In the genomic region with DNA sequence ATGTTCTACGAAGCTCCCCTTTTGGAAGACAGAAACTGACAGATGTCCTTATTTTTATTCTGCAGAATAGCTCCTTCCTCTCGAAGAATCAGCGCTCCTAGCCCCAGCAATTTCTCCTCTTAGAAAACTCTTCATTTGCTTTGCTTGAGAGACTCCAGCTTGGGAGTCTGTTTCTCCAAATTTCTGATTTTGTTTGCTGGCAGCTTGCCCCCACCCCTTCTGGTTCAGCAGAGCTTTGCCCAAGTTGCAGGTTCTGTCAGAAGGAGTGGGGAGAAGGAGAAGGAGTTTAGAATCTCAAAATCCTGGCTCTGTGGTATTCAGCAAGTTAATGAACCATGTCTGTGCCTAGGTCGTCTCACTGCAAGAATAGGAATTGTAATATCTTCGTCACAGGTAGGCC, we compare ENCODE assay signal across 22 cellular contexts.
DNase-seq lines count a peak whose midpoint lies in the region; ATAC-seq, FAIRE-seq and TF ChIP-seq lines count a peak whose summit lies in the region.
"Had no signal": no experiment of that assay in that cellular context is flagged by ENCODE, and none has a peak within 500 bp of the region (broad histone marks: within the 10 kb centered on the region; RNA-seq: fewer than 3 reads in every experiment).

No MANE protein-coding gene starts in this region.

- no peak overlapping the region for H2BK120ac ChIP-seq in mesendoderm (ENCODE audit: low read depth, low read length)

- no peak overlapping the region for H3K4me3 Mint-ChIP-seq in activated CD4-positive, alpha-beta T cell treated with anti-CD3 and anti-CD28 coated beads, Interleukin-2, amount 10 ng/mL, durations not matched to agents 7 days and 5 days
- H3K4me3 Mint-ChIP-seq in activated CD4-positive, alpha-beta T cell treated with anti-CD3 and anti-CD28 coated beads, Interleukin-2, amount 10 ng/mL, durations not matched to agents 24 days and 14 days, result no peak overlapping the region
- H3K4me3 Mint-ChIP-seq: CD4-positive, alpha-beta memory T cell had no signal

- no peaks in the 10 kb centered on the region for H3K9me3 Mint-ChIP-seq in activated CD4-positive, alpha-beta T cell treated with anti-CD3 and anti-CD28 coated beads, Interleukin-2, amount 10 ng/mL, durations not matched to agents 7 days and 5 days
- no peaks in the 10 kb centered on the region for H3K9me3 Mint-ChIP-seq in activated CD4-positive, alpha-beta T cell treated with anti-CD3 and anti-CD28 coated beads, Interleukin-2, amount 10 ng/mL, durations not matched to agents 24 days and 14 days
- H3K9me3 Mint-ChIP-seq: CD4-positive, alpha-beta memory T cell had no signal

- RAD21 ChIA-PET in GM12878 (lab: Charles Lee; ENCODE audit: unreplicated experiment), result interaction anchor here (1.1 kb wide), 1 partner anchor 16 kb away, joined by 5 read pairs; no protein-coding TSS in a partner anchor

- H3K27ac Mint-ChIP-seq in activated CD4-positive, alpha-beta T cell treated with anti-CD3 and anti-CD28 coated beads, Interleukin-2, amount 10 ng/mL, durations not matched to agents 7 days and 5 days, result peak overlapping the region; percentile 14
- H3K27ac Mint-ChIP-seq in activated CD4-positive, alpha-beta T cell treated with anti-CD3 and anti-CD28 coated beads, Interleukin-2, amount 10 ng/mL, durations not matched to agents 24 days and 14 days, result no peak overlapping the region

- CTCF ChIA-PET in activated CD4-positive, alpha-beta T cell treated with anti-CD3 and anti-CD28 coated beads, Interleukin-2, amount 10 ng/mL, durations not matched to agents 7 days and 5 days (lab: Charles Lee), result interaction anchor here (0.7 to 2.0 kb wide), 2 partner anchors 9 to 17 kb away, joined by 3 to 9 read pairs; no protein-coding TSS in a partner anchor
- CTCF ChIA-PET in GM12878 (lab: Yijun Ruan, JAX), result interaction anchor here (0.6 to 3.4 kb wide), 4 partner anchors 8 to 375 kb away, joined by 3 to 12 read pairs (median 4); no protein-coding TSS in a partner anchor

- no peak overlapping the region for H3K56ac ChIP-seq in mesendoderm (ENCODE audit: low read length)

- no peak for TF ChIP-seq CTCF in GM12878 (IDR thresholded peaks at IDR 0.05 in 2 of 3, conservative IDR thresholded peaks at IDR 0.05 in 1 of 3; ENCODE audit: control insufficient read depth in 2 of 3, extremely low read depth in 1 of 3, insufficient read depth in 1 of 3, low read depth in 3 of 3, low read length in 3 of 3)
- TF ChIP-seq CTCF in thyroid gland (IDR thresholded peaks at IDR 0.05), result no peak
- no peak for TF ChIP-seq CTCF in tibial nerve (IDR thresholded peaks at IDR 0.05)

- H3K79me2 ChIP-seq in GM12878 (ENCODE audit: control insufficient read depth, insufficient read depth, low read length) (no peaks in the 10 kb centered on the region; the same call in 1 of the 2 replicates), mesendoderm (ENCODE audit: control insufficient read depth, insufficient read depth, low read length) (no peaks in the 10 kb centered on the region)

- H3K27me3 ChIP-seq in GM12878 (replicated peaks in 1 of 2; ENCODE audit: control insufficient read depth in 2 of 2, insufficient read depth in 2 of 2, low read length in 1 of 2), result no peaks in the 10 kb centered on the region
- no peaks in the 10 kb centered on the region for H3K27me3 ChIP-seq in mesendoderm (ENCODE audit: insufficient read depth, low read length, poor library complexity)
- H3K27me3 ChIP-seq in thyroid gland, result no peaks in the 10 kb centered on the region
- H3K27me3 ChIP-seq in tibial nerve, result no peaks in the 10 kb centered on the region
- no peaks in the 10 kb centered on the region for H3K27me3 ChIP-seq in HAP-1 (ENCODE audit: low read depth)
- H3K27me3 ChIP-seq: BLaER1 had no signal

- H3K9ac ChIP-seq in GM12878 (ENCODE audit: control insufficient read depth, insufficient read depth, low read length) (no peak overlapping the region), mesendoderm (ENCODE audit: low read length) (no peak overlapping the region)
- H3K9ac ChIP-seq: BLaER1, GM23248, SK-N-SH had no signal

- H3K9me3 ChIP-seq in GM12878 (replicated peaks; ENCODE audit: control insufficient read depth, insufficient read depth, low read length) (no peaks in the 10 kb centered on the region), thyroid gland (no peaks in the 10 kb centered on the region), tibial nerve (no peaks in the 10 kb centered on the region), HAP-1 (no peaks in the 10 kb centered on the region)
- H3K9me3 ChIP-seq: A549, BLaER1, SK-N-SH had no signal

- no peaks in the 10 kb centered on the region for H3K79me1 ChIP-seq in mesendoderm (ENCODE audit: low read length)

- H3K4me3 ChIP-seq in GM12878, result no peak overlapping the region
- H3K4me3 ChIP-seq in mesendoderm (ENCODE audit: low read length), result no peak overlapping the region
- H3K4me3 ChIP-seq in thyroid gland (replicated peaks in 1 of 3), result no peak overlapping the region
- H3K4me3 ChIP-seq in tibial nerve, result no peak overlapping the region
- no peak overlapping the region for H3K4me3 ChIP-seq in HAP-1
- H3K4me3 ChIP-seq: A549, BLaER1, GM23248, K562 had no signal

- no peak overlapping the region for H2BK15ac ChIP-seq in mesendoderm (replicated peaks; ENCODE audit: low read depth)

- FAIRE-seq in GM12878 (lab: Jason Lieb, UNC), result no peak
- FAIRE-seq: A549, G401.6, K562 had no signal

- no peak overlapping the region for H2AK5ac ChIP-seq in mesendoderm (ENCODE audit: low read length)

- SMC1A ChIA-PET in GM12878 (lab: Charles Lee; ENCODE audit: uncharacterized antibody, unreplicated experiment), result interaction anchor here (0.7 to 1.1 kb wide), 3 partner anchors 9 to 29 kb away, joined by 3 read pairs; no protein-coding TSS in a partner anchor

- no peak for ATAC-seq in GM12878
- ATAC-seq in GM19397 (IDR thresholded peaks at IDR 0.05; ENCODE audit: unreplicated experiment), result no peak
- ATAC-seq: A549, K562 had no signal

- H3K36me3 ChIP-seq in GM12878 (ENCODE audit: control insufficient read depth in 2 of 2, insufficient read depth in 2 of 2, low read length in 1 of 2) (no peaks in the 10 kb centered on the region), mesendoderm (ENCODE audit: control insufficient read depth, insufficient read depth, low read length) (no peaks in the 10 kb centered on the region), thyroid gland (no peaks in the 10 kb centered on the region), tibial nerve (no peaks in the 10 kb centered on the region), HAP-1 (replicated peaks) (no peaks in the 10 kb centered on the region)
- H3K36me3 ChIP-seq: BLaER1 had no signal

- peak overlapping the region; percentile 19 for H3K18ac ChIP-seq in mesendoderm (ENCODE audit: low read length)

- no peak for TF ChIP-seq RAD21 in GM12878 (IDR thresholded peaks at IDR 0.05; ENCODE audit: insufficient read depth, low read depth, low read length)

- WGBS in GM12878 (ENCODE audit: insufficient coverage, insufficient replicate concordance, low lambda C conversion rate, missing lambda C conversion rate), result 76% methylated on average over 5 of the region's 5 CpGs
- no CpG with 5 or more reads among the region's 5 CpGs for WGBS in mesendoderm (ENCODE audit: extremely low coverage, insufficient coverage, low lambda C conversion rate)
- WGBS in thyroid gland, 2 donors, result 38 to 40% methylated on average over 5 of the region's 5 CpGs
- WGBS in tibial nerve, 2 donors, result 76 to 77% methylated on average over 5 of the region's 5 CpGs

- intact Hi-C loops in activated CD4-positive, alpha-beta T cell treated with anti-CD3 and anti-CD28 coated beads, Interleukin-2, amount 10 ng/mL, durations not matched to agents 24 days and 14 days (cut with micrococcal nuclease), result no loop called here
- intact Hi-C loops in GM12878 (cut with micrococcal nuclease; ENCODE audit: unreplicated experiment), result no loop called here
- intact Hi-C loops in thyroid gland (cut with DNase I), result no loop called here

- H4K5ac ChIP-seq in mesendoderm (ENCODE audit: low read length), result no peak overlapping the region

- H2AFZ ChIP-seq in GM12878 (ENCODE audit: control insufficient read depth, low read depth, low read length), result no peak overlapping the region
- H2AFZ ChIP-seq: GM23248 had no signal

- no peak for DNase-seq in activated CD4-positive, alpha-beta T cell treated with anti-CD3 and anti-CD28 coated beads, Interleukin-2, amount 10 ng/mL, durations not matched to agents 7 days and 5 days
- no peak for DNase-seq in activated CD4-positive, alpha-beta T cell treated with anti-CD3 and anti-CD28 coated beads, Interleukin-2, amount 10 ng/mL, durations not matched to agents 24 days and 14 days
- DNase-seq in GM12878 (ENCODE audit: low read depth, low spot score) (no peak), mesendoderm (no peak), thyroid gland (peak; percentile 96), tibial nerve (ENCODE audit: low spot score in 2 of 2) (no peak), HAP-1 (ENCODE audit: low spot score in 2 of 2) (no peak)
- DNase-seq: CD4-positive, alpha-beta memory T cell; DND-41; GM23248; NCI-H1105 treated with DMSO at 0.1 percent for 48 hours; NCI-H1694; NCI-H2081 treated with DMSO at 0.1 percent for 48 hours; NCI-H226; NCI-H748 treated with DMSO at 0.1 percent for 48 hours; SHP77 treated with DMSO at 0.1 percent for 48 hours; SK-N-SH had no signal

- no peak overlapping the region for H4K8ac ChIP-seq in mesendoderm (ENCODE audit: low read depth, low read length)

- no peaks in the 10 kb centered on the region for H3K27me3 Mint-ChIP-seq in activated CD4-positive, alpha-beta T cell treated with anti-CD3 and anti-CD28 coated beads, Interleukin-2, amount 10 ng/mL, durations not matched to agents 7 days and 5 days
- H3K27me3 Mint-ChIP-seq in activated CD4-positive, alpha-beta T cell treated with anti-CD3 and anti-CD28 coated beads, Interleukin-2, amount 10 ng/mL, durations not matched to agents 24 days and 14 days, result no peaks in the 10 kb centered on the region
- H3K27me3 Mint-ChIP-seq: CD4-positive, alpha-beta memory T cell had no signal

- no peaks in the 10 kb centered on the region for H3K36me3 Mint-ChIP-seq in activated CD4-positive, alpha-beta T cell treated with anti-CD3 and anti-CD28 coated beads, Interleukin-2, amount 10 ng/mL, durations not matched to agents 7 days and 5 days (ENCODE audit: low read depth)
- H3K36me3 Mint-ChIP-seq in activated CD4-positive, alpha-beta T cell treated with anti-CD3 and anti-CD28 coated beads, Interleukin-2, amount 10 ng/mL, durations not matched to agents 24 days and 14 days (ENCODE audit: low read depth), result no peaks in the 10 kb centered on the region
- H3K36me3 Mint-ChIP-seq: CD4-positive, alpha-beta memory T cell had no signal

- H3K4me2 ChIP-seq in GM12878 (ENCODE audit: control insufficient read depth, insufficient read depth) (no peak overlapping the region), mesendoderm (ENCODE audit: low read length) (no peak overlapping the region)
- H3K4me2 ChIP-seq: A549, BLaER1, SK-N-SH had no signal

- no peak overlapping the region for H3K4ac ChIP-seq in mesendoderm (ENCODE audit: low read depth, low read length)

- H3K4me1 Mint-ChIP-seq in activated CD4-positive, alpha-beta T cell treated with anti-CD3 and anti-CD28 coated beads, Interleukin-2, amount 10 ng/mL, durations not matched to agents 7 days and 5 days, result peaks cover 55% of the 10 kb centered on the region
- H3K4me1 Mint-ChIP-seq in activated CD4-positive, alpha-beta T cell treated with anti-CD3 and anti-CD28 coated beads, Interleukin-2, amount 10 ng/mL, durations not matched to agents 24 days and 14 days, result peaks cover 56% of the 10 kb centered on the region

- TF ChIP-seq POLR2A in GM12878 (IDR thresholded peaks at IDR 0.05; ENCODE audit: low read depth, low read length) (no peak), thyroid gland (IDR thresholded peaks at IDR 0.05) (no peak), tibial nerve (IDR thresholded peaks at IDR 0.05) (no peak)

- H2BK5ac ChIP-seq in mesendoderm (ENCODE audit: low read length), result no peak overlapping the region

- in situ Hi-C loops in GM12878 (cut with MboI), result no loop called here
- in situ Hi-C loops in HAP-1 (cut with MboI; ENCODE audit: low sequenced_read_pairs), result no loop called here

- POLR2A ChIA-PET in activated CD4-positive, alpha-beta T cell treated with anti-CD3 and anti-CD28 coated beads, Interleukin-2, amount 10 ng/mL, durations not matched to agents 7 days and 5 days (lab: Charles Lee), result no interaction called here
- POLR2A ChIA-PET in GM12878 (lab: Charles Lee), result interaction anchor here (0.6 kb wide), 1 partner anchor 20 kb away, joined by 3 read pairs; no protein-coding TSS in a partner anchor

- H4K20me1 ChIP-seq in GM12878 (ENCODE audit: control insufficient read depth, insufficient read depth), result no peaks in the 10 kb centered on the region
- H4K20me1 ChIP-seq: BLaER1 had no signal

- H3K27ac ChIP-seq in GM12878 (ENCODE audit: control insufficient read depth, insufficient read depth) (no peak overlapping the region), mesendoderm (ENCODE audit: low read depth, low read length) (no peak overlapping the region), thyroid gland (peak overlapping the region; percentile 69 to 76 (median 72)), tibial nerve (no peak overlapping the region)
- H3K27ac ChIP-seq: A549, BLaER1, GM23248 had no signal

- no peaks in the 10 kb centered on the region; the same call in 1 of the 2 replicates for H3K4me1 ChIP-seq in GM12878 (ENCODE audit: control insufficient read depth, insufficient read depth, low read length)
- H3K4me1 ChIP-seq in mesendoderm (ENCODE audit: control insufficient read depth, low read depth, low read length), result peaks cover 2% of the 10 kb centered on the region
- peaks cover 51 to 70% of the 10 kb centered on the region in 2 donors for H3K4me1 ChIP-seq in thyroid gland
- peaks cover 0 to 4% (median 0%) of the 10 kb centered on the region in 4 donors for H3K4me1 ChIP-seq in tibial nerve
- peaks cover 5% of the 10 kb centered on the region; the same call in 1 of the 2 replicates for H3K4me1 ChIP-seq in HAP-1

- TF ChIP-seq EP300 in GM12878 (IDR thresholded peaks at IDR 0.05; ENCODE audit: borderline replicate concordance in 1 of 2, control insufficient read depth in 1 of 2, low read depth in 2 of 2, low read length in 2 of 2), result no peak
- no peak for TF ChIP-seq EP300 in tibial nerve (IDR thresholded peaks at IDR 0.05)

- H3K23ac ChIP-seq in mesendoderm (ENCODE audit: low read length), result no peak overlapping the region

- TSS peak; percentile 20 for BruUV-seq in GM12878 (replicated peaks; lab: Mats Ljungman, UMichigan)

Comparison
In these comparisons a context has a peak if more than half of its experiments do, and no peak if none do; other contexts are left out.
1. DNase-seq: peak in thyroid gland (2 of 2); none in activated CD4-positive, alpha-beta T cell treated with anti-CD3 and anti-CD28 coated beads, Interleukin-2, amount 10 ng/mL, durations not matched to agents 7 days and 5 days (single experiment), activated CD4-positive, alpha-beta T cell treated with anti-CD3 and anti-CD28 coated beads, Interleukin-2, amount 10 ng/mL, durations not matched to agents 24 days and 14 days (single experiment), GM12878 (single experiment), mesendoderm (single experiment), tibial nerve (0 of 2) and HAP-1 (0 of 2).
2. H3K27ac ChIP-seq: peak in thyroid gland (3 of 3); none in GM12878 (single experiment), mesendoderm (single experiment) and tibial nerve (0 of 4).